Comparison of ENCODE assay signal across 7 cellular contexts in the genomic region with DNA sequence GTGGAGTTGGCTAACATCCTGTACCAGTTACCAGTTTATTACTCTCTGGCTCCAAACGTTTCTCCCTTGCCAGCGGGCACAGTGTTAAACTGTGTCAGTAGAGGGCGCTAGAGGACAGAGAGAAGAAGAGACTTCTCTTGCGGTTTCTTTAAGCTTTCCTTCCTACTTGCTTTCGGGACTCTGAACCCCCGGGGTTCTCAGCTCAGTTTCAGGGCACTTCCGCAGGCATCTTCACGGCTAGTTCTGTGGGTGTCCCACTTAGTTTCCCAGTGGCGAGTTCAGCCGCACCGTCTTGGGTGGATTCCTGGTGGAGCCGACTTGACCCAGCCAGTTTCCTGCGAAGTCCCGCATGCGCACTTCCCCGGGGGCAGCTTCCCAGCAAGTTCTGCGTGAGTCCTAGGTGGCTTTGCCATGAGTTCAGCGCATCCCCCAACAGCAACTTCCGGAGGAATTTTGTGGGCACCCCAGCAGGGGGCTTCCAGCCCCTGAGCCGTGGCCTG. TPM values are rescaled to one million over a fixed set of nuclear protein-coding genes. Genes with fewer than 3 reads are reported as not detected.
DNase-seq lines count a peak whose midpoint lies in the region; ATAC-seq and TF ChIP-seq lines count a peak whose summit lies in the region.

No MANE protein-coding gene starts in this region.

- H2BK5ac ChIP-seq in IMR-90 (ENCODE audit: low read depth, low read length, poor library complexity, severe bottlenecking), result peak overlapping the region; percentile 33

- H3K4me3 ChIP-seq in IMR-90 (ENCODE audit: insufficient read depth, low read depth, low read length), result peak overlapping the region; percentile 59
- H3K4me3 ChIP-seq in OCI-LY3 (ENCODE audit: low read length), result peak overlapping the region; percentile 85

- no peaks in the 10 kb centered on the region for H3K9me1 ChIP-seq in IMR-90 (ENCODE audit: insufficient read depth, low read length)

- in situ Hi-C loops in IMR-90 (cut with MboI; ENCODE audit: low sequenced_read_pairs), result no loop called here

- H4K91ac ChIP-seq in IMR-90 (ENCODE audit: insufficient read depth, low read depth, low read length), result peak overlapping the region; percentile 90

- peak; percentile 88 for TF ChIP-seq CTCF in IMR-90 (conservative IDR thresholded peaks at IDR 0.05; ENCODE audit: low read depth, low read length)
- TF ChIP-seq CTCF in OCI-LY3 (IDR thresholded peaks at IDR 0.05; ENCODE audit: low read depth, low read length), result peak; percentile 98

- peak overlapping the region; percentile 68; the same call in 1 of the 2 replicates for H2BK20ac ChIP-seq in IMR-90 (ENCODE audit: low read depth, low read length)

- peak overlapping the region; percentile 48 for H2AK9ac ChIP-seq in IMR-90 (replicated peaks; ENCODE audit: low read depth, low read length, poor library complexity)

- H3K4ac ChIP-seq in IMR-90 (ENCODE audit: low read depth, low read length), result peak overlapping the region; percentile 90

- no TSS peak for BruUV-seq in IMR-90 (replicated peaks; lab: Mats Ljungman, UMichigan)

- dilution Hi-C loops in IMR-90 (cut with HindIII; ENCODE audit: low sequenced_read_pairs, unreplicated experiment), result no loop called here

- peak overlapping the region; percentile 95 for H2AFZ ChIP-seq in IMR-90 (replicated peaks; ENCODE audit: low read length, poor library complexity)
- peak overlapping the region; percentile 97 for H2AFZ ChIP-seq in OCI-LY3 (ENCODE audit: low read depth, low read length)

- H4K8ac ChIP-seq in IMR-90 (ENCODE audit: low read depth in 2 of 2, low read length in 2 of 2), result peak overlapping the region; percentile 64 to 97

- H3K9ac ChIP-seq in IMR-90 (ENCODE audit: low read depth, low read length) (peak overlapping the region; percentile 90), OCI-LY3 (ENCODE audit: low read length) (peak overlapping the region; percentile 74)

- no peak overlapping the region for H2AK5ac ChIP-seq in IMR-90 (ENCODE audit: low read depth, low read length)

- H3K9me3 ChIP-seq in IMR-90 (ENCODE audit: control insufficient read depth, insufficient read depth, low read length) (no peaks in the 10 kb centered on the region), OCI-LY3 (ENCODE audit: insufficient read depth, low read length) (no peaks in the 10 kb centered on the region)

- H3K4me2 ChIP-seq in IMR-90 (ENCODE audit: low read depth, low read length) (peak overlapping the region; percentile 57), OCI-LY3 (ENCODE audit: low read length) (peak overlapping the region; percentile 86)

- H3K56ac ChIP-seq in IMR-90 (ENCODE audit: extremely low read depth, insufficient read depth, low read length), result peak overlapping the region; percentile 83

- TF ChIP-seq RAD21 in IMR-90 (IDR thresholded peaks at IDR 0.05; ENCODE audit: low read length), result peak; percentile 73

- peak overlapping the region; percentile 83 for H3K23ac ChIP-seq in IMR-90 (ENCODE audit: low read depth, low read length)

- H2BK120ac ChIP-seq in IMR-90 (ENCODE audit: low read depth, low read length), result peak overlapping the region; percentile 88

- no peaks in the 10 kb centered on the region for H3K79me2 ChIP-seq in OCI-LY3 (ENCODE audit: low read length)

- intact Hi-C loops in IMR-90 (cut with micrococcal nuclease), result loop anchor here (1.0 to 5.0 kb wide), 2 partner anchors 71 to 150 kb away; no protein-coding TSS in a partner anchor

- no peaks in the 10 kb centered on the region for H3K79me1 ChIP-seq in IMR-90 (ENCODE audit: low read depth in 1 of 2, low read length in 2 of 2)

- peak; percentile 51 for ATAC-seq in GM18502 (IDR thresholded peaks at IDR 0.05; ENCODE audit: poor library complexity, unreplicated experiment)
- ATAC-seq in IMR-90 (ENCODE audit: low read depth), result peak; percentile 85

- DNase-seq in IMR-90 (peak; percentile 78), activated T-cell treated with anti-CD3 and anti-CD28 coated beads for 24 hours (ENCODE audit: low read depth) (peak; percentile 80), epithelial cell of prostate (ENCODE audit: low read depth, low spot score) (no peak), middle frontal gyrus (ENCODE audit: extremely low spot score, low spot score) (peak; percentile 85)
- DNase-seq in stimulated activated CD8-positive, alpha-beta memory T cell treated with anti-CD3 and anti-CD28 coated beads, Interleukin-4, amount 100 ng/mL, for 1 hour (ENCODE audit: low read depth in 2 of 2, low spot score in 1 of 2), result peak; percentile 59 to 64

- H4K5ac ChIP-seq in IMR-90 (ENCODE audit: low read depth, low read length), result peak overlapping the region; percentile 71

- H3K14ac ChIP-seq in IMR-90 (replicated peaks; ENCODE audit: low read depth, low read length), result peak overlapping the region; percentile 90

- H3K27me3 ChIP-seq in IMR-90 (ENCODE audit: control insufficient read depth, insufficient read depth, low read length) (peaks cover 13% of the 10 kb centered on the region), OCI-LY3 (ENCODE audit: low read depth, low read length) (peaks cover 17% of the 10 kb centered on the region)

- H3K4me1 ChIP-seq in IMR-90 (ENCODE audit: control insufficient read depth, insufficient read depth, low read length), result no peaks in the 10 kb centered on the region
- H3K4me1 ChIP-seq in OCI-LY3 (ENCODE audit: low read length), result peaks cover 41% of the 10 kb centered on the region

- no peak for TF ChIP-seq POLR2A in IMR-90 (IDR thresholded peaks at IDR 0.05; ENCODE audit: low read depth, low read length)

- CTCF ChIA-PET in IMR-90 (lab: Yijun Ruan, JAX), result interaction anchor here (0.5 to 2.7 kb wide), 43 partner anchors 11 to 1535 kb away, joined by 3 to 21 read pairs (median 4); partner anchors contain the start of genes BTG2 and FMOD

- H3K36me3 ChIP-seq in IMR-90 (ENCODE audit: control insufficient read depth, insufficient read depth, low read length) (no peaks in the 10 kb centered on the region), OCI-LY3 (replicated peaks; ENCODE audit: low read depth, low read length) (no peaks in the 10 kb centered on the region)

- peak overlapping the region; percentile 86; the same call in 1 of the 3 replicates for H2BK15ac ChIP-seq in IMR-90 (ENCODE audit: low read depth, low read length)

- POLR2A ChIA-PET in IMR-90 (lab: Charles Lee; ENCODE audit: unreplicated experiment), result interaction anchor here (0.6 kb wide), 1 partner anchor 11 kb away, joined by 3 read pairs; no protein-coding TSS in a partner anchor

- H3K18ac ChIP-seq in IMR-90 (ENCODE audit: low read depth, low read length), result peak overlapping the region; percentile 74

- H4K20me1 ChIP-seq in IMR-90 (ENCODE audit: insufficient read depth, low read length), result no peaks in the 10 kb centered on the region
- H4K20me1 ChIP-seq in OCI-LY3 (ENCODE audit: insufficient read depth, low read length), result no peaks in the 10 kb centered on the region

- 3% methylated on average over 14 of the region's 20 CpGs; no CpG with 5 or more reads in 1 of the 2 experiments for WGBS in IMR-90 (ENCODE audit: extremely low coverage in 2 of 2, insufficient read length in 1 of 2), 2 experiments

- H3K27ac ChIP-seq in IMR-90 (ENCODE audit: insufficient read depth, low read length) (peak overlapping the region; percentile 71), OCI-LY3 (ENCODE audit: low read length) (no peak overlapping the region), epithelial cell of prostate (peak overlapping the region; percentile 38)

TF ChIP-seq in IMR-90, 13 proteins besides CTCF, POLR2A, EP300 and RAD21:
- TF ChIP-seq MAZ (IDR thresholded peaks at IDR 0.05; ENCODE audit: borderline replicate concordance, low read depth, low read length), result no peak
- TF ChIP-seq SMC3 (IDR thresholded peaks at IDR 0.05; ENCODE audit: low read depth, low read length), result peak; percentile 44
- TF ChIP-seq BHLHE40 (IDR thresholded peaks at IDR 0.05; ENCODE audit: low read depth, low read length), result no peak

RNA-seq across cellular contexts. Expression of gene BTG2, which starts 37.9 kb away (rescaled TPM):
- 8.4 and 10.3 TPM in 2 replicates for total RNA-seq in IMR-90 (2012; rRNA removed)
- polyA plus RNA-seq in IMR-90 (2012; rRNA removed), result 10.7 and 18.8 TPM in 2 replicates
- 4.9 and 23.6 TPM in 2 replicates for polyA plus RNA-seq in IMR-90 (2012; cell fraction: cytosol; rRNA removed)
- 18.8 and 39.4 TPM in 2 replicates for polyA plus RNA-seq in IMR-90 (2012; cell fraction: nucleus; rRNA removed; ENCODE audit: low replicate concordance)

RNA-seq across cellular contexts. Expression of gene CHIT1, which starts 37.9 kb away (rescaled TPM):
- not detected in 2 replicates for total RNA-seq in IMR-90 (2012; rRNA removed)
- polyA plus RNA-seq in IMR-90 (2012; rRNA removed), result not detected in 2 replicates
- polyA plus RNA-seq in IMR-90 (2012; cell fraction: cytosol; rRNA removed), result not detected in 2 replicates
- not detected in 2 replicates for polyA plus RNA-seq in IMR-90 (2012; cell fraction: nucleus; rRNA removed; ENCODE audit: low replicate concordance)
